Comparison of ENCODE assay signal across 8 cellular contexts in the genomic region with DNA sequence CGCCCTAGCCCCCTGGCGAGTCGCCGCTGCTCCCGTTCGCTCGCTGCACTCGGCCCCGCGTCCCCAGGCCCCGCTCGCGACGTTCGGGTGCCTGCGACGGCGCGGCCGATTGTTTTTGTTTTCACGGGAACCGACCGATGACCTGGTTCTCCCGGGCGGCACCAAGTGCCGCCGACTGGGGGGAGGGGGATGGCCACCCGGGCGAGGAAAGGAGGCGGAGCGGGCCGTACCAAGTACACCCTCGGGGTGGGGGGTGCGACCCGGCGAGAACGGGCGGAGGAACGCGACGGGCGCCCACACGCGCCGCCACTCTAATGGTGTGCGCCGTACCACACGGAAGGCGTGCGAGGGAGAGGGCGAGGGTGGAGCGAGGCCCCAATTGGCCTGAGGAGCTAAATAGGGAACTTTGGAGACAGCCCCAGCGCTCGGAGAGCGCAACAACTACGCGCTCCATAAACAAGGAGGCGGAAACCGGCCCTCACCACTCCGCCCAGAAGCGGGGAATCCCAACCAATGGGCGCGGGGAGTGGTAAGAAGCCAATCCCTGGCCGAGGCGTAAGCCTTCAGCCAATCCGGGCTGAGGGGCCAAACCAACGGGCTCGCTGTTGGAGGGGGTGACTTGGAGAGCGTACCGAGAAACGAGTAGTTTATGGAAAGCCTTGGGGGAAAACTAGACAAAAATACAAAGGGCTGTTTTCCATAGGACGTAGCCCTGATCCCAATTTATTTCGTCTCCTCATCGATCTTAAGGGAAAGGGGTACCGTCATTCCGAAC. TPM values are rescaled to one million over a fixed set of nuclear protein-coding genes. Genes with fewer than 3 reads are reported as not detected.
DNase-seq lines count a peak whose midpoint lies in the region; FAIRE-seq and TF ChIP-seq lines count a peak whose summit lies in the region.
"Not testable (repeated sequence)": the region's sequence is repeated elsewhere in the genome, so short reads cannot be mapped to it uniquely, and the experiment has no call there.

No MANE protein-coding gene starts in this region.

- H3K4me3 ChIP-seq in iPS-18c (ENCODE audit: insufficient read depth, low read depth, low read length) = peak overlapping the region; percentile 50
- peak overlapping the region in 2 of 3 donors; percentile 69 to 77 for H3K4me3 ChIP-seq in thyroid gland (replicated peaks in 1 of 3)

- DNase-seq in GM10266 (ENCODE audit: extremely low spot score) (peak; percentile 57), H54 (ENCODE audit: insufficient read length, low spot score) (peak; percentile 12), HuH-7.5 (ENCODE audit: low spot score) (peak; percentile 11), cerebellar cortex (ENCODE audit: low spot score) (peak; percentile 82), renal cortical epithelial cell (ENCODE audit: low read depth) (peak; percentile 47), thyroid gland (peak; percentile 91 to 94)
- peak; percentile 90 for DNase-seq in activated CD4-positive, alpha-beta T cell treated with anti-CD3 and anti-CD28 coated beads, Interleukin-2, amount 50 U/mL, for 1 hour

- H3K27ac ChIP-seq in thyroid gland = peak overlapping the region; percentile 89 to 98 (median 89)

- H3K36me3 ChIP-seq in thyroid gland = not testable (repeated sequence)

- not testable (repeated sequence) for H3K27me3 ChIP-seq in thyroid gland

- peak; percentile 90 for FAIRE-seq in H54 (lab: Jason Lieb, UNC)

- WGBS in thyroid gland, 2 donors = 0% methylated on average over 5 to 9 of the region's 76 CpGs

- peak; percentile 42 for TF ChIP-seq POLR2A in H54 (IDR thresholded peaks at IDR 0.05; ENCODE audit: low read depth, low read length)
- TF ChIP-seq POLR2A in thyroid gland (IDR thresholded peaks at IDR 0.05) = peak; percentile 63 to 87

- not testable (repeated sequence) for H3K4me1 ChIP-seq in thyroid gland

- TF ChIP-seq CTCF in GM10266 (IDR thresholded peaks at IDR 0.05; ENCODE audit: control insufficient read depth, insufficient read depth, low read depth, missing control alignments); thyroid gland (IDR thresholded peaks at IDR 0.05): not testable (repeated sequence)

- intact Hi-C loops in thyroid gland (cut with DNase I) = not testable (repeated sequence)

- not testable (repeated sequence) for H3K9me3 ChIP-seq in iPS-18c (ENCODE audit: control insufficient read depth, insufficient read depth, low read length); thyroid gland

RNA-seq across cellular contexts. Expression of a gene that starts 54.8 kb away (rescaled TPM):
- total RNA-seq in renal cortical epithelial cell = 4.5 TPM in 1 of 2 replicates, not detected in the other
- 1 to 10 TPM; 2.3 to 10.0 (median 5.0) TPM for total RNA-seq in thyroid gland

Comparison
In these comparisons a context has a peak if more than half of its experiments do, and no peak if none do; other contexts are left out.
1. Peak in every context shown above with its lines: DNase-seq, H3K4me3 ChIP-seq and H3K27ac ChIP-seq.
2. DNase-seq: peak in every context shown above with its lines; median percentile 92 in thyroid gland; 90 in activated CD4-positive, alpha-beta T cell treated with anti-CD3 and anti-CD28 coated beads, Interleukin-2, amount 50 U/mL, for 1 hour; 82 in cerebellar cortex; 57 in GM10266; 47 in renal cortical epithelial cell; 12 in H54; 11 in HuH-7.5.